6 cellular contexts compared by ENCODE assay signal in genomic region chr1:155126494-155127104, GRCh38. TPM values are rescaled to one million over a fixed set of nuclear protein-coding genes. Genes with fewer than 3 reads are reported as not detected.
DNase-seq lines count a peak whose midpoint lies in the region; ATAC-seq and TF ChIP-seq lines count a peak whose summit lies in the region.

No MANE protein-coding gene starts in this region.

- ATAC-seq in left colon: peak; percentile 7
- no peak for ATAC-seq in HG02870 (IDR thresholded peaks at IDR 0.05; ENCODE audit: unreplicated experiment)

- peaks cover 42% of the 10 kb centered on the region for H3K27me3 ChIP-seq in adipocyte (replicated peaks; ENCODE audit: control insufficient read depth, insufficient read depth, low read length)
- peaks cover 0 to 41% of the 10 kb centered on the region in 2 donors for H3K27me3 ChIP-seq in tibial artery

- peaks cover 39% of the 10 kb centered on the region for H3K4me1 ChIP-seq in adipocyte (ENCODE audit: control insufficient read depth, insufficient read depth, low read length)
- peaks cover 0 to 39% (median 28%) of the 10 kb centered on the region in 4 donors for H3K4me1 ChIP-seq in tibial artery

- intact Hi-C loops in left colon (cut with DNase I, micrococcal nuclease): no loop called here
- intact Hi-C loops in tibial artery (cut with DNase I; ENCODE audit: low total_unique reads): loop anchor here (5.0 kb wide), 1 partner anchor 34 kb away; no protein-coding TSS in a partner anchor

- peak overlapping the region; percentile 33 for H3K9ac ChIP-seq in adipocyte (ENCODE audit: low read length)

- no peaks in the 10 kb centered on the region for H3K9me3 ChIP-seq in adipocyte (ENCODE audit: control insufficient read depth, low read length)
- H3K9me3 ChIP-seq in tibial artery: no peaks in the 10 kb centered on the region

- H3K36me3 ChIP-seq in adipocyte (ENCODE audit: control insufficient read depth, insufficient read depth, low read length, severe bottlenecking) (peaks cover 8% of the 10 kb centered on the region), tibial artery (peaks cover 0 to 6% (median 0%) of the 10 kb centered on the region in 3 donors)

- DNase-seq in activated CD4-positive, alpha-beta T cell treated with anti-CD3 and anti-CD28 coated beads for 4 hours: peak; percentile 22 to 28
- DNase-seq in activated CD4-positive, alpha-beta T cell treated with anti-CD3 and anti-CD28 coated beads for 1 hour: no peak
- DNase-seq in adipocyte (ENCODE audit: low read depth) (peak; percentile 54), left colon (peak; percentile 54 to 70), tibial artery (peak in 1 of 2 donors; percentile 67)

- H3K27ac ChIP-seq in tibial artery: peak overlapping the region; percentile 41 to 62

- H3K4me3 ChIP-seq in adipocyte (ENCODE audit: low read length) (peak overlapping the region; percentile 81), tibial artery (peak overlapping the region; percentile 55 to 59)

- no peak for TF ChIP-seq CTCF in tibial artery (IDR thresholded peaks at IDR 0.05)

RNA-seq across cellular contexts. Expression of gene EFNA1, which starts 1.1 kb away (rescaled TPM):
- total RNA-seq in left colon: 100 to 1,000 TPM in 1 of 2 donors, 10 to 100 TPM in 1; 63.0 to 176 TPM

RNA-seq across cellular contexts. Expression of gene SLC50A1, which starts 9.1 kb away (rescaled TPM):
- 100 to 1,000 TPM in 1 of 2 donors, 10 to 100 TPM in 1; 70.6 to 107 TPM for total RNA-seq in left colon

RNA-seq across cellular contexts. Expression of gene DPM3, which starts 13.7 kb away (rescaled TPM):
- 100 to 1,000 TPM in 1 of 2 donors, 10 to 100 TPM in 1; 93.9 to 131 TPM for total RNA-seq in left colon

RNA-seq across cellular contexts. Expression of gene KRTCAP2, which starts 46.5 kb away (rescaled TPM):
- 100 to 1,000 TPM; 143 to 164 TPM for total RNA-seq in left colon

RNA-seq across cellular contexts. Expression of gene TRIM46, which starts 47.0 kb away (rescaled TPM):
- total RNA-seq in left colon: under 1 TPM; 0.28 to 0.52 TPM
